ENCODE assay signal across 1 cellular context in the genomic region with DNA sequence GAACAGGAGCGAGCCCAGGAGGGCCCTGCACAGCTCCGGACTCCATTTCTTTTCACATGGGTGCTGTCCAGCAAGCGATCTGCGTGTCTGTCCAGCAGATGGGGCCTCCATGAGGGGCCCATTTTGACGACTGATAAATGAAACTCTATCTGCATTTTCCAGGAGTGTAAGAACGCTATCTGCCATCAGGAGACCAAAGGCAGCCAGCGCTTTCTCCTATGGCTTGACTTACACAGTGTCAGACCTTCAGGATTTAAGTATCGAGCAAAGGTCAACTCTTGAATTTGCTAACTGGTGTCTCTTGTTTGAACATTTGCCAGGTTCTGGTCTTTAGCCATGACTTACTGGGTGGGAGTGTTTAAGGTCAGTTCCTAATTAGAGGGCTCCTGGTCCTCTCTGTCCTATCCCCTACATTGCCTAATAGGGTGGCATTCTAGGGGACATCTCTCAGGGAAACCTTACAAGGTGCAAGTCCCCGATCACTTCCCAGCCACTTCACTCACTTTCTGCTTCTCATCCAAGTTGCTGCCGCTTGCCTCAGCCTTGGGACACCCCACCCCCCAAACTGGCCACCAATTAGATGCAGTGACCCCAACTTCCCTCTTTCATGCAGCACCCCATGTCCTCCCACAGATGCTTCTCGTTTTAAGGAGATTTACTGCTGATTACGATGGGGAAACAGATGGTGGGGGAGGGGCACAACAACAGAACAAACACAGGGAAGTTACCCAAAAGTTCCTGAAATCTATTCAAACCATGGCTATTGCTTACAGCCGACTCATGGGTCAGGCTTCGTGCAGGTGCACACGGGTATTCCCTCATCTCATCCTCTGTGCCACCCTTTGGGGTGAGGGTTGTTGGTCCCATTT.
A peak's percentile ranks its signal among the peaks of the same experiment; 100 is the strongest.
TF ChIP-seq lines count a peak whose summit lies in the region.

No MANE protein-coding gene starts in this region.

TF ChIP-seq in K562, 482 proteins besides CTCF, POLR2A, EP300 and RAD21 (continued from another document and continues in another):
- TF ChIP-seq, protein P1, sequence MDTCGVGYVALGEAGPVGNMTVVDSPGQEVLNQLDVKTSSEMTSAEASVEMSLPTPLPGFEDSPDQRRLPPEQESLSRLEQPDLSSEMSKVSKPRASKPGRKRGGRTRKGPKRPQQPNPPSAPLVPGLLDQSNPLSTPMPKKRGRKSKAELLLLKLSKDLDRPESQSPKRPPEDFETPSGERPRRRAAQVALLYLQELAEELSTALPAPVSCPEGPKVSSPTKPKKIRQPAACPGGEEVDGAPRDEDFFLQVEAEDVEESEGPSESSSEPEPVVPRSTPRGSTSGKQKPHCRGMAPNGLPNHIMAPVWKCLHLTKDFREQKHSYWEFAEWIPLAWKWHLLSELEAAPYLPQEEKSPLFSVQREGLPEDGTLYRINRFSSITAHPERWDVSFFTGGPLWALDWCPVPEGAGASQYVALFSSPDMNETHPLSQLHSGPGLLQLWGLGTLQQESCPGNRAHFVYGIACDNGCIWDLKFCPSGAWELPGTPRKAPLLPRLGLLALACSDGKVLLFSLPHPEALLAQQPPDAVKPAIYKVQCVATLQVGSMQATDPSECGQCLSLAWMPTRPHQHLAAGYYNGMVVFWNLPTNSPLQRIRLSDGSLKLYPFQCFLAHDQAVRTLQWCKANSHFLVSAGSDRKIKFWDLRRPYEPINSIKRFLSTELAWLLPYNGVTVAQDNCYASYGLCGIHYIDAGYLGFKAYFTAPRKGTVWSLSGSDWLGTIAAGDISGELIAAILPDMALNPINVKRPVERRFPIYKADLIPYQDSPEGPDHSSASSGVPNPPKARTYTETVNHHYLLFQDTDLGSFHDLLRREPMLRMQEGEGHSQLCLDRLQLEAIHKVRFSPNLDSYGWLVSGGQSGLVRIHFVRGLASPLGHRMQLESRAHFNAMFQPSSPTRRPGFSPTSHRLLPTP (IDR thresholded peaks at IDR 0.05; ENCODE audit: borderline replicate concordance, extremely low read depth, insufficient read length), result no peak
- TF ChIP-seq TBP (optimal IDR thresholded peaks at IDR 0.05; ENCODE audit: low read depth, low read length), result no peak
- TF ChIP-seq, protein P2, sequence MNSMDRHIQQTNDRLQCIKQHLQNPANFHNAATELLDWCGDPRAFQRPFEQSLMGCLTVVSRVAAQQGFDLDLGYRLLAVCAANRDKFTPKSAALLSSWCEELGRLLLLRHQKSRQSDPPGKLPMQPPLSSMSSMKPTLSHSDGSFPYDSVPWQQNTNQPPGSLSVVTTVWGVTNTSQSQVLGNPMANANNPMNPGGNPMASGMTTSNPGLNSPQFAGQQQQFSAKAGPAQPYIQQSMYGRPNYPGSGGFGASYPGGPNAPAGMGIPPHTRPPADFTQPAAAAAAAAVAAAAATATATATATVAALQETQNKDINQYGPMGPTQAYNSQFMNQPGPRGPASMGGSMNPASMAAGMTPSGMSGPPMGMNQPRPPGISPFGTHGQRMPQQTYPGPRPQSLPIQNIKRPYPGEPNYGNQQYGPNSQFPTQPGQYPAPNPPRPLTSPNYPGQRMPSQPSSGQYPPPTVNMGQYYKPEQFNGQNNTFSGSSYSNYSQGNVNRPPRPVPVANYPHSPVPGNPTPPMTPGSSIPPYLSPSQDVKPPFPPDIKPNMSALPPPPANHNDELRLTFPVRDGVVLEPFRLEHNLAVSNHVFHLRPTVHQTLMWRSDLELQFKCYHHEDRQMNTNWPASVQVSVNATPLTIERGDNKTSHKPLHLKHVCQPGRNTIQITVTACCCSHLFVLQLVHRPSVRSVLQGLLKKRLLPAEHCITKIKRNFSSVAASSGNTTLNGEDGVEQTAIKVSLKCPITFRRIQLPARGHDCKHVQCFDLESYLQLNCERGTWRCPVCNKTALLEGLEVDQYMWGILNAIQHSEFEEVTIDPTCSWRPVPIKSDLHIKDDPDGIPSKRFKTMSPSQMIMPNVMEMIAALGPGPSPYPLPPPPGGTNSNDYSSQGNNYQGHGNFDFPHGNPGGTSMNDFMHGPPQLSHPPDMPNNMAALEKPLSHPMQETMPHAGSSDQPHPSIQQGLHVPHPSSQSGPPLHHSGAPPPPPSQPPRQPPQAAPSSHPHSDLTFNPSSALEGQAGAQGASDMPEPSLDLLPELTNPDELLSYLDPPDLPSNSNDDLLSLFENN (IDR thresholded peaks at IDR 0.05; ENCODE audit: low read depth in 2 of 2, low read length in 2 of 2), result no peak; a peak in 1 of 4 replicates
- TF ChIP-seq NR2F6 (CRISPR knock-in tag; IDR thresholded peaks at IDR 0.05), result 0 out of 2 replicates have a peak, but pooled peaks have one; percentile 55
- no peak; the same call in 1 of the 2 replicates for TF ChIP-seq E2F3 (CRISPR knock-in tag; IDR thresholded peaks at IDR 0.05)
- TF ChIP-seq TAF1 (IDR thresholded peaks at IDR 0.05; ENCODE audit: control insufficient read depth, extremely low read depth, insufficient read depth, low read length, severe bottlenecking), result no peak
- TF ChIP-seq, protein P3, sequence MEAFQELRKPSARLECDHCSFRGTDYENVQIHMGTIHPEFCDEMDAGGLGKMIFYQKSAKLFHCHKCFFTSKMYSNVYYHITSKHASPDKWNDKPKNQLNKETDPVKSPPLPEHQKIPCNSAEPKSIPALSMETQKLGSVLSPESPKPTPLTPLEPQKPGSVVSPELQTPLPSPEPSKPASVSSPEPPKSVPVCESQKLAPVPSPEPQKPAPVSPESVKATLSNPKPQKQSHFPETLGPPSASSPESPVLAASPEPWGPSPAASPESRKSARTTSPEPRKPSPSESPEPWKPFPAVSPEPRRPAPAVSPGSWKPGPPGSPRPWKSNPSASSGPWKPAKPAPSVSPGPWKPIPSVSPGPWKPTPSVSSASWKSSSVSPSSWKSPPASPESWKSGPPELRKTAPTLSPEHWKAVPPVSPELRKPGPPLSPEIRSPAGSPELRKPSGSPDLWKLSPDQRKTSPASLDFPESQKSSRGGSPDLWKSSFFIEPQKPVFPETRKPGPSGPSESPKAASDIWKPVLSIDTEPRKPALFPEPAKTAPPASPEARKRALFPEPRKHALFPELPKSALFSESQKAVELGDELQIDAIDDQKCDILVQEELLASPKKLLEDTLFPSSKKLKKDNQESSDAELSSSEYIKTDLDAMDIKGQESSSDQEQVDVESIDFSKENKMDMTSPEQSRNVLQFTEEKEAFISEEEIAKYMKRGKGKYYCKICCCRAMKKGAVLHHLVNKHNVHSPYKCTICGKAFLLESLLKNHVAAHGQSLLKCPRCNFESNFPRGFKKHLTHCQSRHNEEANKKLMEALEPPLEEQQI (IDR thresholded peaks at IDR 0.05), result no peak
- TF ChIP-seq IRF2 (CRISPR knock-in tag; IDR thresholded peaks at IDR 0.05), result no peak
- TF ChIP-seq POLR3G (IDR thresholded peaks at IDR 0.05; ENCODE audit: extremely low read depth, insufficient read length, insufficient replicate concordance), result no peak
- TF ChIP-seq TSC22D4 (tag; IDR thresholded peaks at IDR 0.05), result no peak
- TF ChIP-seq ADNP (tag; IDR thresholded peaks at IDR 0.05), result no peak
- TF ChIP-seq, protein P4, sequence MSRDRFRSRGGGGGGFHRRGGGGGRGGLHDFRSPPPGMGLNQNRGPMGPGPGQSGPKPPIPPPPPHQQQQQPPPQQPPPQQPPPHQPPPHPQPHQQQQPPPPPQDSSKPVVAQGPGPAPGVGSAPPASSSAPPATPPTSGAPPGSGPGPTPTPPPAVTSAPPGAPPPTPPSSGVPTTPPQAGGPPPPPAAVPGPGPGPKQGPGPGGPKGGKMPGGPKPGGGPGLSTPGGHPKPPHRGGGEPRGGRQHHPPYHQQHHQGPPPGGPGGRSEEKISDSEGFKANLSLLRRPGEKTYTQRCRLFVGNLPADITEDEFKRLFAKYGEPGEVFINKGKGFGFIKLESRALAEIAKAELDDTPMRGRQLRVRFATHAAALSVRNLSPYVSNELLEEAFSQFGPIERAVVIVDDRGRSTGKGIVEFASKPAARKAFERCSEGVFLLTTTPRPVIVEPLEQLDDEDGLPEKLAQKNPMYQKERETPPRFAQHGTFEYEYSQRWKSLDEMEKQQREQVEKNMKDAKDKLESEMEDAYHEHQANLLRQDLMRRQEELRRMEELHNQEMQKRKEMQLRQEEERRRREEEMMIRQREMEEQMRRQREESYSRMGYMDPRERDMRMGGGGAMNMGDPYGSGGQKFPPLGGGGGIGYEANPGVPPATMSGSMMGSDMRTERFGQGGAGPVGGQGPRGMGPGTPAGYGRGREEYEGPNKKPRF (IDR thresholded peaks at IDR 0.05; ENCODE audit: low read depth, low read length), result no peak
- TF ChIP-seq, protein P5, sequence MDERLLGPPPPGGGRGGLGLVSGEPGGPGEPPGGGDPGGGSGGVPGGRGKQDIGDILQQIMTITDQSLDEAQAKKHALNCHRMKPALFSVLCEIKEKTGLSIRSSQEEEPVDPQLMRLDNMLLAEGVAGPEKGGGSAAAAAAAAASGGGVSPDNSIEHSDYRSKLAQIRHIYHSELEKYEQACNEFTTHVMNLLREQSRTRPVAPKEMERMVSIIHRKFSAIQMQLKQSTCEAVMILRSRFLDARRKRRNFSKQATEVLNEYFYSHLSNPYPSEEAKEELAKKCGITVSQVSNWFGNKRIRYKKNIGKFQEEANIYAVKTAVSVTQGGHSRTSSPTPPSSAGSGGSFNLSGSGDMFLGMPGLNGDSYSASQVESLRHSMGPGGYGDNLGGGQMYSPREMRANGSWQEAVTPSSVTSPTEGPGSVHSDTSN (CRISPR knock-in tag; IDR thresholded peaks at IDR 0.05; ENCODE audit: low read depth), result no peak
- TF ChIP-seq, protein P5 (tag; conservative IDR thresholded peaks at IDR 0.05; ENCODE audit: low read depth), result peak; percentile 83
- TF ChIP-seq XRCC5 (IDR thresholded peaks at IDR 0.05; ENCODE audit: low read depth, low read length), result no peak
- TF ChIP-seq ZC3H8 (IDR thresholded peaks at IDR 0.05), result no peak
- TF ChIP-seq ZNF146 (CRISPR knock-in tag; IDR thresholded peaks at IDR 0.05; ENCODE audit: unreplicated experiment), result no peak
- TF ChIP-seq, protein P6, sequence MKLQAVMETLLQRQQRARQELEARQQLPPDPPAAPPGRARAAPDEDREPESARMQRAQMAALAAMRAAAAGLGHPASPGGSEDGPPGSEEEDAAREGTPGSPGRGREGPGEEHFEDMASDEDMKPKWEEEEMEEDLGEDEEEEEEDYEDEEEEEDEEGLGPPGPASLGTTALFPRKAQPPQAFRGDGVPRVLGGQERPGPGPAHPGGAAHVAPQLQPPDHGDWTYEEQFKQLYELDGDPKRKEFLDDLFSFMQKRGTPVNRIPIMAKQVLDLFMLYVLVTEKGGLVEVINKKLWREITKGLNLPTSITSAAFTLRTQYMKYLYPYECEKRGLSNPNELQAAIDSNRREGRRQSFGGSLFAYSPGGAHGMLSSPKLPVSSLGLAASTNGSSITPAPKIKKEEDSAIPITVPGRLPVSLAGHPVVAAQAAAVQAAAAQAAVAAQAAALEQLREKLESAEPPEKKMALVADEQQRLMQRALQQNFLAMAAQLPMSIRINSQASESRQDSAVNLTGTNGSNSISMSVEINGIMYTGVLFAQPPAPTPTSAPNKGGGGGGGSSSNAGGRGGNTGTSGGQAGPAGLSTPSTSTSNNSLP (IDR thresholded peaks at IDR 0.05; ENCODE audit: borderline replicate concordance, low read depth, low read length), result 0 out of 2 replicates have a peak, but pooled peaks have one; percentile 28
- TF ChIP-seq RBM15 (IDR thresholded peaks at IDR 0.05; ENCODE audit: insufficient read depth, low read length), result no peak
- TF ChIP-seq ZNF263 (CRISPR knock-in tag; IDR thresholded peaks at IDR 0.05; ENCODE audit: borderline replicate concordance), result no peak; the same call in 1 of the 2 replicates
- TF ChIP-seq, protein P7, sequence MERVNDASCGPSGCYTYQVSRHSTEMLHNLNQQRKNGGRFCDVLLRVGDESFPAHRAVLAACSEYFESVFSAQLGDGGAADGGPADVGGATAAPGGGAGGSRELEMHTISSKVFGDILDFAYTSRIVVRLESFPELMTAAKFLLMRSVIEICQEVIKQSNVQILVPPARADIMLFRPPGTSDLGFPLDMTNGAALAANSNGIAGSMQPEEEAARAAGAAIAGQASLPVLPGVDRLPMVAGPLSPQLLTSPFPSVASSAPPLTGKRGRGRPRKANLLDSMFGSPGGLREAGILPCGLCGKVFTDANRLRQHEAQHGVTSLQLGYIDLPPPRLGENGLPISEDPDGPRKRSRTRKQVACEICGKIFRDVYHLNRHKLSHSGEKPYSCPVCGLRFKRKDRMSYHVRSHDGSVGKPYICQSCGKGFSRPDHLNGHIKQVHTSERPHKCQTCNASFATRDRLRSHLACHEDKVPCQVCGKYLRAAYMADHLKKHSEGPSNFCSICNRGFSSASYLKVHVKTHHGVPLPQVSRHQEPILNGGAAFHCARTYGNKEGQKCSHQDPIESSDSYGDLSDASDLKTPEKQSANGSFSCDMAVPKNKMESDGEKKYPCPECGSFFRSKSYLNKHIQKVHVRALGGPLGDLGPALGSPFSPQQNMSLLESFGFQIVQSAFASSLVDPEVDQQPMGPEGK (CRISPR knock-in tag; IDR thresholded peaks at IDR 0.05; ENCODE audit: borderline replicate concordance), result no peak
- TF ChIP-seq, protein P8, sequence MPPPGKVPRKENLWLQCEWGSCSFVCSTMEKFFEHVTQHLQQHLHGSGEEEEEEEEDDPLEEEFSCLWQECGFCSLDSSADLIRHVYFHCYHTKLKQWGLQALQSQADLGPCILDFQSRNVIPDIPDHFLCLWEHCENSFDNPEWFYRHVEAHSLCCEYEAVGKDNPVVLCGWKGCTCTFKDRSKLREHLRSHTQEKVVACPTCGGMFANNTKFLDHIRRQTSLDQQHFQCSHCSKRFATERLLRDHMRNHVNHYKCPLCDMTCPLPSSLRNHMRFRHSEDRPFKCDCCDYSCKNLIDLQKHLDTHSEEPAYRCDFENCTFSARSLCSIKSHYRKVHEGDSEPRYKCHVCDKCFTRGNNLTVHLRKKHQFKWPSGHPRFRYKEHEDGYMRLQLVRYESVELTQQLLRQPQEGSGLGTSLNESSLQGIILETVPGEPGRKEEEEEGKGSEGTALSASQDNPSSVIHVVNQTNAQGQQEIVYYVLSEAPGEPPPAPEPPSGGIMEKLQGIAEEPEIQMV (tag; conservative IDR thresholded peaks at IDR 0.05; ENCODE audit: low read depth), result no peak; the same call in 1 of the 2 replicates
- no peak for TF ChIP-seq GTF2F1 (IDR thresholded peaks at IDR 0.05; ENCODE audit: low read depth, low read length)
- TF ChIP-seq U2AF1 (optimal IDR thresholded peaks at IDR 0.05; ENCODE audit: low read depth, low read length), result no peak
